1 cellular context compared by ENCODE assay signal in the genomic region with DNA sequence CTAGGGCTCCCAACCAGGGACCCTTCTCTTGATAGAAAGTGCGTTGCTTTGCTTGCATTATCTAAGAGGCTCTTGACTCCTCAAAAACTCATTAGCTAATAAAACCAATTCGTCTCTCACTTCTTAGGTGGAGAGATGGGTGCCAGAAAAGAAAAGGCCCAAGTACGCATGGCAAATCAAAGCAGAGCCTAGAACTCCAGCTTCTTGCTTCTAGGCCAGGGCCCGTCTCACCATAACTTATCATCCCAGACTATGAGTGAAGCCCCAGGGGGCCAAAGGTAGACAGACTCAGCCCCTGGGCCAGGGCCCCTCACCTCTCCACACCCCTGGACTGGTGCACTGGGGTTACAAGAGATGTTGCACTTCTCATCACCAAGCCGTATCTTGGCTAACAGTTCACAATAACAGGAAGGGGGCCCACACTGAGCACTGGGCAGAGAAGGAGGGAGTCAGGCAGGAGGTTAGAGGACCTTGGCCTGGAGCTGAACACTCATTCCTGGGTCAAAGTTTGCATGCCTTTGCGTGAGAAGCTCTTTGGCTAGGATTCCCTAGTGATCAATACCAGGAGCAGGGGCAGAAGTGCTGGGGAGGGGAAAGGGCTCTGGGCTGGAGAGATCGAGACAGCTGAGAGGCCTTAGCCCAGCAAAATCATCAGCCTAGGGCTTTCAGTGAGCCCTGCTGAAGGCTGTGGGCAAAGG.
TF ChIP-seq lines count a peak whose summit lies in the region.

No MANE protein-coding gene starts in this region.

TF ChIP-seq in HepG2, 621 proteins besides CTCF, POLR2A, EP300 and RAD21 (continued from another document and continues in another):
- TF ChIP-seq AKNA (CRISPR knock-in tag; IDR thresholded peaks at IDR 0.05; ENCODE audit: borderline replicate concordance) (no peak), ZNF709 (CRISPR knock-in tag; IDR thresholded peaks at IDR 0.05) (no peak), HOXD1 (CRISPR knock-in tag; IDR thresholded peaks at IDR 0.05) (no peak), CBX2 (IDR thresholded peaks at IDR 0.05; ENCODE audit: low read depth, low read length) (no peak), CBX2 (CRISPR knock-in tag; IDR thresholded peaks at IDR 0.05; ENCODE audit: low read depth) (no peak), ASH2L (IDR thresholded peaks at IDR 0.05; ENCODE audit: insufficient read length, low read depth, low read length) (peak; percentile 23), ZNF850 (CRISPR knock-in tag; conservative IDR thresholded peaks at IDR 0.05) (no peak), BCL6 (CRISPR knock-in tag; IDR thresholded peaks at IDR 0.05) (peak; percentile 76), ZNF503 (CRISPR knock-in tag; IDR thresholded peaks at IDR 0.05) (peak; percentile 64; the same call in 1 of the 2 replicates), KIAA2018 (CRISPR knock-in tag; IDR thresholded peaks at IDR 0.05; ENCODE audit: borderline replicate concordance) (0 out of 2 replicates have a peak, but pooled peaks have one; percentile 48), POLR2G (IDR thresholded peaks at IDR 0.05; ENCODE audit: low read depth, low read length) (no peak), SIX1 (CRISPR knock-in tag; IDR thresholded peaks at IDR 0.05; ENCODE audit: borderline replicate concordance) (peak; percentile 41; the same call in 1 of the 2 replicates), ZNF136 (CRISPR knock-in tag; IDR thresholded peaks at IDR 0.05; ENCODE audit: low read depth) (no peak), ZNF414 (CRISPR knock-in tag; IDR thresholded peaks at IDR 0.05) (no peak; the same call in 1 of the 2 replicates), FOXP1 (IDR thresholded peaks at IDR 0.05) (no peak), FOXP1 (CRISPR knock-in tag; IDR thresholded peaks at IDR 0.05) (peak; percentile 65), GZF1 (CRISPR knock-in tag; IDR thresholded peaks at IDR 0.05) (no peak), AGO1 (IDR thresholded peaks at IDR 0.05; ENCODE audit: low read depth, low read length, poor library complexity, severe bottlenecking) (no peak), GPBP1L1 (CRISPR knock-in tag; IDR thresholded peaks at IDR 0.05) (no peak), HDAC2 (CRISPR knock-in tag; IDR thresholded peaks at IDR 0.05) (peak; percentile 85; the same call in 1 of the 2 replicates), TAF1 (CRISPR knock-in tag; IDR thresholded peaks at IDR 0.05) (no peak; the same call in 1 of the 2 replicates), ZNF20 (CRISPR knock-in tag; IDR thresholded peaks at IDR 0.05) (no peak)
- TF ChIP-seq, protein P1, sequence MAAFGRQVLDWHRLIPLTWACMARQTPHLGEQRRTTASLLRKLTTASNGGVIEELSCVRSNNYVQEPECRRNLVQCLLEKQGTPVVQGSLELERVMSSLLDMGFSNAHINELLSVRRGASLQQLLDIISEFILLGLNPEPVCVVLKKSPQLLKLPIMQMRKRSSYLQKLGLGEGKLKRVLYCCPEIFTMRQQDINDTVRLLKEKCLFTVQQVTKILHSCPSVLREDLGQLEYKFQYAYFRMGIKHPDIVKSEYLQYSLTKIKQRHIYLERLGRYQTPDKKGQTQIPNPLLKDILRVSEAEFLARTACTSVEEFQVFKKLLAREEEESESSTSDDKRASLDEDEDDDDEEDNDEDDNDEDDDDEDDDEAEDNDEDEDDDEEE (CRISPR knock-in tag; IDR thresholded peaks at IDR 0.05): no peak
- TF ChIP-seq, protein P2, sequence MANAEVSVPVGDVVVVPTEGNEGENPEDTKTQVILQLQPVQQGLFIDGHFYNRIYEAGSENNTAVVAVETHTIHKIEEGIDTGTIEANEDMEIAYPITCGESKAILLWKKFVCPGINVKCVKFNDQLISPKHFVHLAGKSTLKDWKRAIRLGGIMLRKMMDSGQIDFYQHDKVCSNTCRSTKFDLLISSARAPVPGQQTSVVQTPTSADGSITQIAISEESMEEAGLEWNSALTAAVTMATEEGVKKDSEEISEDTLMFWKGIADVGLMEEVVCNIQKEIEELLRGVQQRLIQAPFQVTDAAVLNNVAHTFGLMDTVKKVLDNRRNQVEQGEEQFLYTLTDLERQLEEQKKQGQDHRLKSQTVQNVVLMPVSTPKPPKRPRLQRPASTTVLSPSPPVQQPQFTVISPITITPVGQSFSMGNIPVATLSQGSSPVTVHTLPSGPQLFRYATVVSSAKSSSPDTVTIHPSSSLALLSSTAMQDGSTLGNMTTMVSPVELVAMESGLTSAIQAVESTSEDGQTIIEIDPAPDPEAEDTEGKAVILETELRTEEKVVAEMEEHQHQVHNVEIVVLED (CRISPR knock-in tag; IDR thresholded peaks at IDR 0.05; ENCODE audit: borderline replicate concordance): no peak
- TF ChIP-seq, protein P3, sequence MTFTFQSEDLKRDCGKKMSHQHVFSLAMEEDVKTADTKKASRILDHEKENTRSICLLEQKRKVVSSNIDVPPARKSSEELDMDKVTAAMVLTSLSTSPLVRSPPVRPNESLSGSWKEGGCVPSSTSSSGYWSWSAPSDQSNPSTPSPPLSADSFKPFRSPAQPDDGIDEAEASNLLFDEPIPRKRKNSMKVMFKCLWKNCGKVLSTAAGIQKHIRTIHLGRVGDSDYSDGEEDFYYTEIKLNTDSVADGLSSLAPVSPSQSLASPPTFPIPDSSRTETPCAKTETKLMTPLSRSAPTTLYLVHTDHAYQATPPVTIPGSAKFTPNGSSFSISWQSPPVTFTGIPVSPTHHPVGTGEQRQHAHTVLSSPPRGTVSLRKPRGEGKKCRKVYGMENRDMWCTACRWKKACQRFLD (CRISPR knock-in tag; IDR thresholded peaks at IDR 0.05; ENCODE audit: borderline replicate concordance): no peak
- TF ChIP-seq, protein P4, sequence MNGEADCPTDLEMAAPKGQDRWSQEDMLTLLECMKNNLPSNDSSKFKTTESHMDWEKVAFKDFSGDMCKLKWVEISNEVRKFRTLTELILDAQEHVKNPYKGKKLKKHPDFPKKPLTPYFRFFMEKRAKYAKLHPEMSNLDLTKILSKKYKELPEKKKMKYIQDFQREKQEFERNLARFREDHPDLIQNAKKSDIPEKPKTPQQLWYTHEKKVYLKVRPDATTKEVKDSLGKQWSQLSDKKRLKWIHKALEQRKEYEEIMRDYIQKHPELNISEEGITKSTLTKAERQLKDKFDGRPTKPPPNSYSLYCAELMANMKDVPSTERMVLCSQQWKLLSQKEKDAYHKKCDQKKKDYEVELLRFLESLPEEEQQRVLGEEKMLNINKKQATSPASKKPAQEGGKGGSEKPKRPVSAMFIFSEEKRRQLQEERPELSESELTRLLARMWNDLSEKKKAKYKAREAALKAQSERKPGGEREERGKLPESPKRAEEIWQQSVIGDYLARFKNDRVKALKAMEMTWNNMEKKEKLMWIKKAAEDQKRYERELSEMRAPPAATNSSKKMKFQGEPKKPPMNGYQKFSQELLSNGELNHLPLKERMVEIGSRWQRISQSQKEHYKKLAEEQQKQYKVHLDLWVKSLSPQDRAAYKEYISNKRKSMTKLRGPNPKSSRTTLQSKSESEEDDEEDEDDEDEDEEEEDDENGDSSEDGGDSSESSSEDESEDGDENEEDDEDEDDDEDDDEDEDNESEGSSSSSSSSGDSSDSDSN (CRISPR knock-in tag; IDR thresholded peaks at IDR 0.05): no peak
